In the genomic region with DNA sequence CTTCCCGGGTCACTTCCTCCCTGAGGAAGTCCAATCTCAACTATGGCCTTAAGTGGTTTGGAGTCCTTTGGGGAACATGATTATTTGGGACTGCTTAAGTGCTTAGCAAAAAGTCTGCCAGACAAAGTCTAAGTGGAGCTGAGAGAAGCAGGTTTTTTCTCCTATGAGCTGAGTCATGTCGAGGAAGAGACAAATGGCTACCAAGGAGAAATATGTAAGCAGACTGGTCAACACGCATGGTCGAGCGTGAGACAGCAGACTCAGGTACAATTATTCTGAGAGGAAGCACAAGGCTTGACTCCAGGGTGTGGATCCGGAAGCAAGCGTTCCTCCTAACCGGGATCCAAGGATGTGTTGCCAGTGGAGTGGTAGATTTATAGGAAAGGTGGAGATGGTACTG, we compare ENCODE assay signal across 26 cellular contexts. TPM values are rescaled to one million over a fixed set of nuclear protein-coding genes. Genes with fewer than 3 reads are reported as not detected.
DNase-seq lines count a peak whose midpoint lies in the region; ATAC-seq and TF ChIP-seq lines count a peak whose summit lies in the region.
"Had no signal": no experiment of that assay in that cellular context is flagged by ENCODE, and none has a peak within 500 bp of the region (broad histone marks: within the 10 kb centered on the region; RNA-seq: fewer than 3 reads in every experiment).

No MANE protein-coding gene starts in this region.

- no peak overlapping the region for H3K4me3 Mint-ChIP-seq in activated naive CD8-positive, alpha-beta T cell treated with anti-CD3 and anti-CD28 coated beads, Interleukin-2, amount 50 U/mL, for 24 hours
- H3K4me3 Mint-ChIP-seq: activated CD4-positive, alpha-beta memory T cell treated with anti-CD3 and anti-CD28 coated beads for 36 hours; activated naive CD8-positive, alpha-beta T cell treated with anti-CD3 and anti-CD28 coated beads, Interleukin-2, amount 10 ng/mL, durations not matched to agents 7 days and 5 days; memory B cell; neural progenitor cell; stimulated activated naive B cell treated with anti-CD40 and anti-IgM and Interleukin-4, amounts not matched to agents 10 μg/mL and 1 μg/mL and 100 μg/mL, for 72 hours; T-helper 1 cell treated with Interleukin-12 subunit alpha and Interleukin-12 subunit beta and Interleukin-4 antibody, amounts not matched to agents 30 μg/mL and 1 μg/mL, for 36 hours had no signal

- H3K27ac Mint-ChIP-seq in activated naive CD8-positive, alpha-beta T cell treated with anti-CD3 and anti-CD28 coated beads, Interleukin-2, amount 50 U/mL, for 24 hours = peak overlapping the region; percentile 89
- H3K27ac Mint-ChIP-seq: activated naive CD8-positive, alpha-beta T cell treated with anti-CD3 and anti-CD28 coated beads, Interleukin-2, amount 10 ng/mL, durations not matched to agents 7 days and 5 days; memory B cell; neural progenitor cell; stimulated activated naive B cell treated with anti-CD40 and anti-IgM and Interleukin-4, amounts not matched to agents 10 μg/mL and 1 μg/mL and 100 μg/mL, for 72 hours; T-helper 1 cell treated with Interleukin-12 subunit alpha and Interleukin-12 subunit beta and Interleukin-4 antibody, amounts not matched to agents 30 μg/mL and 1 μg/mL, for 36 hours had no signal

- H3K9me3 ChIP-seq in left ventricle myocardium inferior (replicated peaks) (no peaks in the 10 kb centered on the region), right cardiac atrium (ENCODE audit: control insufficient read depth, low read length) (no peaks in the 10 kb centered on the region), thyroid gland (no peaks in the 10 kb centered on the region)
- H3K9me3 ChIP-seq: breast epithelium, esophagus muscularis mucosa, upper lobe of right lung had no signal

- intact Hi-C loops in left ventricle myocardium inferior (cut with micrococcal nuclease) = no loop called here
- intact Hi-C loops in right cardiac atrium (cut with DNase I) = no loop called here
- intact Hi-C loops in thyroid gland (cut with DNase I) = no loop called here

- H3K27me3 Mint-ChIP-seq in activated naive CD8-positive, alpha-beta T cell treated with anti-CD3 and anti-CD28 coated beads, Interleukin-2, amount 50 U/mL, for 24 hours = no peaks in the 10 kb centered on the region
- H3K27me3 Mint-ChIP-seq: activated CD4-positive, alpha-beta memory T cell treated with anti-CD3 and anti-CD28 coated beads for 36 hours; activated naive CD8-positive, alpha-beta T cell treated with anti-CD3 and anti-CD28 coated beads, Interleukin-2, amount 10 ng/mL, durations not matched to agents 7 days and 5 days; CD4-positive, alpha-beta memory T cell; stimulated activated naive B cell treated with anti-CD40 and anti-IgM and Interleukin-4, amounts not matched to agents 10 μg/mL and 1 μg/mL and 100 μg/mL, for 72 hours had no signal

- H3K27me3 ChIP-seq in left ventricle myocardium inferior (ENCODE audit: low read depth) = no peaks in the 10 kb centered on the region
- no peaks in the 10 kb centered on the region for H3K27me3 ChIP-seq in right cardiac atrium (ENCODE audit: control insufficient read depth, insufficient read depth)
- no peaks in the 10 kb centered on the region for H3K27me3 ChIP-seq in thyroid gland
- H3K27me3 ChIP-seq: breast epithelium, esophagus muscularis mucosa, neural progenitor cell, upper lobe of right lung had no signal

- TF ChIP-seq POLR2A in thyroid gland (IDR thresholded peaks at IDR 0.05) = no peak

- H3K36me3 Mint-ChIP-seq in activated naive CD8-positive, alpha-beta T cell treated with anti-CD3 and anti-CD28 coated beads, Interleukin-2, amount 50 U/mL, for 24 hours (ENCODE audit: low read depth) = peaks cover 19% of the 10 kb centered on the region
- H3K36me3 Mint-ChIP-seq: activated CD4-positive, alpha-beta memory T cell treated with anti-CD3 and anti-CD28 coated beads for 36 hours; memory B cell; neural progenitor cell had no signal

- H3K36me3 ChIP-seq in left ventricle myocardium inferior = no peaks in the 10 kb centered on the region
- H3K36me3 ChIP-seq in thyroid gland = no peaks in the 10 kb centered on the region
- H3K36me3 ChIP-seq: breast epithelium, esophagus muscularis mucosa, neural progenitor cell, upper lobe of right lung had no signal

- H3K4me1 ChIP-seq in left ventricle myocardium inferior (peaks cover 17% of the 10 kb centered on the region), right cardiac atrium (ENCODE audit: control insufficient read depth, insufficient read depth, low read length) (no peaks in the 10 kb centered on the region), thyroid gland (peaks cover 8 to 11% of the 10 kb centered on the region in 2 donors)
- H3K4me1 ChIP-seq: breast epithelium had no signal

- DNase-seq in left ventricle myocardium inferior (no peak), right cardiac atrium (no peak), left kidney (ENCODE audit: low read depth, low spot score) (peak; percentile 77), thyroid gland (peak; percentile 74 to 83), Ammon's horn (ENCODE audit: low spot score) (no peak)
- DNase-seq in activated naive CD8-positive, alpha-beta T cell treated with anti-CD3 and anti-CD28 coated beads, Interleukin-2, amount 50 U/mL, for 24 hours = no peak
- DNase-seq: activated CD4-positive, alpha-beta memory T cell treated with anti-CD3 and anti-CD28 coated beads for 36 hours; activated naive CD8-positive, alpha-beta T cell treated with anti-CD3 and anti-CD28 coated beads, Interleukin-2, amount 10 ng/mL, durations not matched to agents 7 days and 5 days; CD4-positive, alpha-beta memory T cell; EL; HCEC 1CT; head of caudate nucleus; KG1; NCI-H1092; NCI-H2081; NCI-H69; SIG-M5; stimulated activated naive B cell treated with anti-CD40 and anti-IgM and Interleukin-4, amounts not matched to agents 10 μg/mL and 1 μg/mL and 100 μg/mL, for 72 hours; upper lobe of right lung had no signal

- WGBS in right cardiac atrium = 83% methylated on average over 8 of the region's 8 CpGs
- 34 to 43% methylated on average over 8 of the region's 8 CpGs for WGBS in thyroid gland, 2 donors

- ATAC-seq in right cardiac atrium (no peak), GM19455 (IDR thresholded peaks at IDR 0.05; ENCODE audit: unreplicated experiment) (no peak), GM21390 (IDR thresholded peaks at IDR 0.05; ENCODE audit: unreplicated experiment) (no peak)
- ATAC-seq in activated naive CD8-positive, alpha-beta T cell treated with anti-CD3 and anti-CD28 coated beads, Interleukin-2, amount 50 U/mL, for 24 hours = no peak
- ATAC-seq: stimulated activated naive B cell treated with anti-CD40 and anti-IgM and Interleukin-4, amounts not matched to agents 10 μg/mL and 1 μg/mL and 100 μg/mL, for 72 hours; upper lobe of right lung had no signal

- H3K4me3 ChIP-seq in left ventricle myocardium inferior (no peak overlapping the region), right cardiac atrium (ENCODE audit: low read length) (no peak overlapping the region), thyroid gland (replicated peaks in 1 of 3) (no peak overlapping the region)
- H3K4me3 ChIP-seq: breast epithelium, esophagus muscularis mucosa, neural progenitor cell, upper lobe of right lung had no signal

- peak overlapping the region; percentile 34 for H3K27ac ChIP-seq in left ventricle myocardium inferior (replicated peaks)
- H3K27ac ChIP-seq in right cardiac atrium (ENCODE audit: low read length) = no peak overlapping the region
- peak overlapping the region; percentile 67 to 69 (median 68) for H3K27ac ChIP-seq in thyroid gland
- H3K27ac ChIP-seq: breast epithelium, esophagus muscularis mucosa, neural progenitor cell, upper lobe of right lung had no signal

- H3K4me1 Mint-ChIP-seq in activated naive CD8-positive, alpha-beta T cell treated with anti-CD3 and anti-CD28 coated beads, Interleukin-2, amount 50 U/mL, for 24 hours = peaks cover 69% of the 10 kb centered on the region

- TF ChIP-seq CTCF in left ventricle myocardium inferior (IDR thresholded peaks at IDR 0.05; ENCODE audit: borderline replicate concordance) (no peak), thyroid gland (IDR thresholded peaks at IDR 0.05) (no peak)

- no peaks in the 10 kb centered on the region for H3K9me3 Mint-ChIP-seq in activated naive CD8-positive, alpha-beta T cell treated with anti-CD3 and anti-CD28 coated beads, Interleukin-2, amount 50 U/mL, for 24 hours
- H3K9me3 Mint-ChIP-seq: activated CD4-positive, alpha-beta memory T cell treated with anti-CD3 and anti-CD28 coated beads for 36 hours; activated naive CD8-positive, alpha-beta T cell treated with anti-CD3 and anti-CD28 coated beads, Interleukin-2, amount 10 ng/mL, durations not matched to agents 7 days and 5 days; CD4-positive, alpha-beta memory T cell; memory B cell; neural progenitor cell; stimulated activated naive B cell treated with anti-CD40 and anti-IgM and Interleukin-4, amounts not matched to agents 10 μg/mL and 1 μg/mL and 100 μg/mL, for 72 hours; T-helper 1 cell treated with Interleukin-12 subunit alpha and Interleukin-12 subunit beta and Interleukin-4 antibody, amounts not matched to agents 30 μg/mL and 1 μg/mL, for 36 hours had no signal

RNA-seq across cellular contexts. Expression of gene UBASH3B, which starts 30.6 kb away (rescaled TPM):
- total RNA-seq in left ventricle myocardium inferior (2.6 TPM), right cardiac atrium (1 to 10 TPM; 1.5 to 2.5 (median 1.6) TPM), thyroid gland (10 to 100 TPM in 2 of 4 donors, 1 to 10 TPM in 2; 4.3 to 16.6 (median 9.1) TPM)
- polyA plus RNA-seq in right cardiac atrium = 0.34 TPM

Comparison
In these comparisons a context has a peak if more than half of its experiments do, and no peak if none do; other contexts are left out.
1. DNase-seq: peak in left kidney (single experiment) and thyroid gland (2 of 2); none in left ventricle myocardium inferior (single experiment), right cardiac atrium (0 of 3), activated naive CD8-positive, alpha-beta T cell treated with anti-CD3 and anti-CD28 coated beads, Interleukin-2, amount 50 U/mL, for 24 hours (single experiment) and Ammon's horn (single experiment).